ENCODE assay signal across 21 cellular contexts in the genomic region with DNA sequence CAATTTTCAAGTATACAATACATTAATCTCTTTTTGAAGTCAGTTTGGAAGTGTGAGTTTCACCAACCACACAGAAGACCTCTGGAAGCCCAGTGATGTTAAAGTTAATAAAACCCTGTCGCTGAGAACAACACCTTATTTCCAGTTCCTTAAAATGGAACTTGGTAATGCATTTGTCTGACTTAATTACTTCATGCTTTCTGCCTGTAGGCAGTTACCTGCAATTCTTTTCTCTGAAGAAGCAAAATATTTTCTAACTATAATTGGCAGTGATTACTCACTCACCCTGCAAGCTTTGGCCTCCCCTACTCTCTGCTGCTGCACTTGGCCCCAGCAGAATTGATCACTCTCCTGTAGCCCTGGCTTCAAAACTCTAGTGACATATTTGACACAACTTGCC.
A peak's percentile ranks its signal among the peaks of the same experiment; 100 is the strongest.
DNase-seq lines count a peak whose midpoint lies in the region; ATAC-seq lines count a peak whose summit lies in the region.
"Had no signal": no experiment of that assay in that cellular context is flagged by ENCODE, and none has a peak within 500 bp of the region (broad histone marks: within the 10 kb centered on the region; RNA-seq: fewer than 3 reads in every experiment).

No MANE protein-coding gene starts in this region.

- H2BK15ac ChIP-seq in mesenchymal stem cell (ENCODE audit: low read depth, poor library complexity, severe bottlenecking), result no peak overlapping the region

- no peak overlapping the region for H3K4me2 ChIP-seq in mesenchymal stem cell (ENCODE audit: low read length, poor library complexity, severe bottlenecking)
- H3K4me2 ChIP-seq: BLaER1 had no signal

- no peak overlapping the region for H2BK5ac ChIP-seq in mesenchymal stem cell (ENCODE audit: low read depth, low read length, poor library complexity, severe bottlenecking)

- no peak overlapping the region for H3K14ac ChIP-seq in mesenchymal stem cell (ENCODE audit: low read length in 2 of 2)

- ATAC-seq in left colon (no peak), GM18502 (IDR thresholded peaks at IDR 0.05; ENCODE audit: poor library complexity, unreplicated experiment) (no peak)

- intact Hi-C loops in left colon (cut with DNase I, micrococcal nuclease), result no loop called here

- no CpG with 5 or more reads among the region's 1 CpG for WGBS in mesenchymal stem cell

- no peak overlapping the region for H4K91ac ChIP-seq in mesenchymal stem cell (ENCODE audit: low read length)

- no peak overlapping the region for H2BK12ac ChIP-seq in mesenchymal stem cell (ENCODE audit: low read length in 2 of 2)

- no peaks in the 10 kb centered on the region for H3K4me1 ChIP-seq in mesenchymal stem cell (ENCODE audit: control insufficient read depth, insufficient read depth, low read depth, low read length)
- H3K4me1 ChIP-seq: BE2C had no signal

- H3K4me3 ChIP-seq in mesenchymal stem cell (ENCODE audit: insufficient read depth in 1 of 2, low read depth in 1 of 2, low read length in 2 of 2), result no peak overlapping the region
- H3K4me3 ChIP-seq: BLaER1 had no signal

- H3K9me3 ChIP-seq in mesenchymal stem cell (ENCODE audit: control insufficient read depth, low read length), result no peaks in the 10 kb centered on the region
- H3K9me3 ChIP-seq: BE2C, BLaER1 had no signal

- H4K8ac ChIP-seq in mesenchymal stem cell (ENCODE audit: low read length), result no peak overlapping the region

- no peaks in the 10 kb centered on the region for H3K36me3 ChIP-seq in mesenchymal stem cell (ENCODE audit: control insufficient read depth in 1 of 2, insufficient read depth in 2 of 2, low read depth in 1 of 2, low read length in 2 of 2)
- H3K36me3 ChIP-seq: BE2C, BLaER1 had no signal

- H2BK120ac ChIP-seq in mesenchymal stem cell (ENCODE audit: low read depth, low read length), result no peak overlapping the region

- DNase-seq in NCI-H69 (lab: John Stamatoyannopoulos, UW) (peak; percentile 41), mesenchymal stem cell (no peak), NCI-H526 (lab: John Stamatoyannopoulos, UW) (no peak), left colon (no peak)
- DNase-seq: 8988T; ACHN; BE2C; C1 segment of cervical spinal cord; CD4-positive, alpha-beta memory T cell; CD4-positive, CD25-positive, alpha-beta regulatory T cell; CD8-positive, alpha-beta memory T cell; COR-L47; DMS 273 treated with DMSO at 0.1 percent for 48 hours; DMS153; DMS53; DMS79; DND-41; EL; GDM1 had no signal

- no peak overlapping the region for H3K23ac ChIP-seq in mesenchymal stem cell (ENCODE audit: low read length in 2 of 2)

- H3K4ac ChIP-seq in mesenchymal stem cell (ENCODE audit: low read depth in 1 of 2, low read length in 2 of 2), result no peak overlapping the region

- no peak overlapping the region for H3K27ac ChIP-seq in mesenchymal stem cell (ENCODE audit: low read length, poor library complexity, severe bottlenecking)
- H3K27ac ChIP-seq: BLaER1 had no signal

- peak overlapping the region; percentile 30 for H3K9ac ChIP-seq in mesenchymal stem cell (ENCODE audit: low read length)
- H3K9ac ChIP-seq: BLaER1 had no signal

- no peak overlapping the region for H2AK5ac ChIP-seq in mesenchymal stem cell (ENCODE audit: low read length, severe bottlenecking)

- no peaks in the 10 kb centered on the region for H3K27me3 ChIP-seq in mesenchymal stem cell (ENCODE audit: control insufficient read depth in 1 of 2, insufficient read depth in 1 of 2, low read length in 2 of 2)
- H3K27me3 ChIP-seq: BE2C, BLaER1 had no signal

- no peak overlapping the region for H2AFZ ChIP-seq in mesenchymal stem cell (ENCODE audit: low read depth, low read length)

- H3K18ac ChIP-seq in mesenchymal stem cell (ENCODE audit: low read depth in 1 of 2, low read length in 2 of 2), result no peak overlapping the region

- no peaks in the 10 kb centered on the region for H3K79me1 ChIP-seq in mesenchymal stem cell (replicated peaks; ENCODE audit: low read length, poor library complexity, severe bottlenecking)
